ENCODE assay signal across 8 cellular contexts in the genomic region with DNA sequence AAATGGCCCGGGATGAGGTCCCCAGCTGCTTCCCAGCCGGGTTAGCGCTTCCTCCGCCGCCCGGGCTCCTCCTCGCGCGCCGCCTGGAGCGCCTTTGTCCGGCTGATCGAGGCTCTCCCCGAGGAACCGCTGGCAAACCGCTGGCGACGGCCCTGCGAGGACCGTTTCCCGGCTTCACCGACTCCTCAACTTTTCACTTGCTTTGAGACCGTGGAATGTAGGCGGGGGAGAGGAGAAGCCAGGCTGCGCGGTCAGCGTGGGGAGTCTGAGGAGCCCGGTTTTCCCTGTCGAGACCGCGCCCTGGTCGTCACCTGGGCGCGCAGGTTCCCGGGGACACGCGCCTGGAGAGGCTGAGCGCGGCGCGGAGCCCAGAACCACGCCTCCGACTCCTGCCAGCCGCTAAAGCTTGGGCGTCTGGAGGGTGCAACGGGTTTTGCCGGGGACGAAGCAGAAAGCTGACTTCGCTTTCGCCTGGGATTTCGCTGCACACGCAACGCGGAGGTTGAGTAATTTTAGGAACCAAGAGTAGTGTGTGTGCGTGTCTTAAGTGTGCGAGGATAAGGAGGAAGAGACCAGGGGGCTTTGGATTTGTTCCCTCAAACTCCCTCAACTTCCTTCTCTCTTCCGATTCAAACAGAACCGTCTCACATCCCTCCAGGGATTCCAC. TPM values are rescaled to one million over a fixed set of nuclear protein-coding genes. Genes with fewer than 3 reads are reported as not detected.
DNase-seq lines count a peak whose midpoint lies in the region; ATAC-seq and TF ChIP-seq lines count a peak whose summit lies in the region.

No MANE protein-coding gene starts in this region.

- H3K27me3 ChIP-seq in mucosa of stomach (ENCODE audit: control insufficient read depth, insufficient read depth, low read length) (no peaks in the 10 kb centered on the region), suprapubic skin (no peaks in the 10 kb centered on the region)

- H3K27me3 Mint-ChIP-seq in activated CD8-positive, alpha-beta memory T cell treated with anti-CD3 and anti-CD28 coated beads, Interleukin-2, amount 10 ng/mL, durations not matched to agents 7 days and 5 days: peaks cover 31% of the 10 kb centered on the region

- peak overlapping the region; percentile 52 for H3K27ac Mint-ChIP-seq in activated CD8-positive, alpha-beta memory T cell treated with anti-CD3 and anti-CD28 coated beads, Interleukin-2, amount 10 ng/mL, durations not matched to agents 7 days and 5 days

- peak overlapping the region; percentile 85 for H3K4me3 ChIP-seq in epithelial cell of proximal tubule (ENCODE audit: low read depth, low read length)
- peak overlapping the region; percentile 39 for H3K4me3 ChIP-seq in mucosa of stomach (ENCODE audit: low read length)
- H3K4me3 ChIP-seq in suprapubic skin: peak overlapping the region; percentile 85

- H3K9ac ChIP-seq in mucosa of stomach (ENCODE audit: low read length): peak overlapping the region; percentile 44

- no peak for TF ChIP-seq EP300 in suprapubic skin (IDR thresholded peaks at IDR 0.05)

- DNase-seq in activated T-cell treated with anti-CD3 and anti-CD28 coated beads for 1 hour (ENCODE audit: low read depth) (peak; percentile 11), activated T-cell treated with anti-CD3 and anti-CD28 coated beads for 4 hours (no peak), NCI-H1930 (lab: John Stamatoyannopoulos, UW) (peak; percentile 25 to 49), epithelial cell of proximal tubule (ENCODE audit: low read depth) (no peak), suprapubic skin (ENCODE audit: low spot score in 2 of 2) (peak in 1 of 2 donors; percentile 76)
- peak; percentile 52 for DNase-seq in activated CD8-positive, alpha-beta memory T cell treated with anti-CD3 and anti-CD28 coated beads, Interleukin-2, amount 10 ng/mL, durations not matched to agents 7 days and 5 days

- H3K36me3 Mint-ChIP-seq in activated CD8-positive, alpha-beta memory T cell treated with anti-CD3 and anti-CD28 coated beads, Interleukin-2, amount 10 ng/mL, durations not matched to agents 7 days and 5 days: peaks cover 2% of the 10 kb centered on the region

- no peaks in the 10 kb centered on the region for H3K9me3 Mint-ChIP-seq in activated CD8-positive, alpha-beta memory T cell treated with anti-CD3 and anti-CD28 coated beads, Interleukin-2, amount 10 ng/mL, durations not matched to agents 7 days and 5 days (ENCODE audit: low read depth)

- TF ChIP-seq POLR2A in suprapubic skin (IDR thresholded peaks at IDR 0.05): no peak

- H3K27ac ChIP-seq in suprapubic skin: peak overlapping the region; percentile 95

- H3K4me1 ChIP-seq in mucosa of stomach (ENCODE audit: control insufficient read depth, insufficient read depth, low read length): peaks cover 10% of the 10 kb centered on the region
- peaks cover 18% of the 10 kb centered on the region for H3K4me1 ChIP-seq in suprapubic skin

- peak; percentile 21 for ATAC-seq in HG02678 (IDR thresholded peaks at IDR 0.05; ENCODE audit: unreplicated experiment)
- ATAC-seq in activated CD8-positive, alpha-beta memory T cell treated with anti-CD3 and anti-CD28 coated beads, Interleukin-2, amount 10 ng/mL, durations not matched to agents 7 days and 5 days: peak; percentile 8

- H3K9me3 ChIP-seq in mucosa of stomach (ENCODE audit: control insufficient read depth, low read length) (no peaks in the 10 kb centered on the region), suprapubic skin (no peaks in the 10 kb centered on the region)

- H3K4me3 Mint-ChIP-seq in activated CD8-positive, alpha-beta memory T cell treated with anti-CD3 and anti-CD28 coated beads, Interleukin-2, amount 10 ng/mL, durations not matched to agents 7 days and 5 days: peak overlapping the region; percentile 74

- WGBS in suprapubic skin: under 1% methylated on average over 38 of the region's 58 CpGs

- H3K36me3 ChIP-seq in mucosa of stomach (ENCODE audit: control insufficient read depth, insufficient read depth, low read length): no peaks in the 10 kb centered on the region
- no peaks in the 10 kb centered on the region for H3K36me3 ChIP-seq in suprapubic skin

- peaks cover 17% of the 10 kb centered on the region for H3K4me1 Mint-ChIP-seq in activated CD8-positive, alpha-beta memory T cell treated with anti-CD3 and anti-CD28 coated beads, Interleukin-2, amount 10 ng/mL, durations not matched to agents 7 days and 5 days

- TF ChIP-seq CTCF in epithelial cell of proximal tubule (conservative IDR thresholded peaks at IDR 0.05; ENCODE audit: low read depth, low read length): no peak
- TF ChIP-seq CTCF in suprapubic skin (IDR thresholded peaks at IDR 0.05): no peak

- CTCF ChIA-PET in activated CD8-positive, alpha-beta memory T cell treated with anti-CD3 and anti-CD28 coated beads, Interleukin-2, amount 10 ng/mL, durations not matched to agents 7 days and 5 days (lab: Charles Lee): interaction anchor here (0.6 to 0.9 kb wide), 2 partner anchors 373 to 545 kb away, joined by 3 to 4 read pairs; no protein-coding TSS in a partner anchor

RNA-seq across cellular contexts. Expression of a gene that starts 7.3 kb away (rescaled TPM):
- total RNA-seq in activated CD8-positive, alpha-beta memory T cell treated with anti-CD3 and anti-CD28 coated beads, Interleukin-2, amount 10 ng/mL, durations not matched to agents 7 days and 5 days: 10 to 100 TPM; 20.0 to 24.7 TPM
- total RNA-seq in epithelial cell of proximal tubule: 10.0 and 10.3 TPM in 2 replicates
- 10 to 100 TPM; 14.8 to 28.0 (median 16.9) TPM for total RNA-seq in suprapubic skin

Comparison
In these comparisons a context has a peak if more than half of its experiments do, and no peak if none do; other contexts are left out.
1. DNase-seq: peak in activated T-cell treated with anti-CD3 and anti-CD28 coated beads for 1 hour (single experiment), NCI-H1930 (2 of 2) and activated CD8-positive, alpha-beta memory T cell treated with anti-CD3 and anti-CD28 coated beads, Interleukin-2, amount 10 ng/mL, durations not matched to agents 7 days and 5 days (single experiment); none in activated T-cell treated with anti-CD3 and anti-CD28 coated beads for 4 hours (single experiment) and epithelial cell of proximal tubule (single experiment).
2. Peak in every context shown above with its lines, with median percentiles within 50 percentile points of each other: H3K4me3 ChIP-seq.